21 cellular contexts compared by ENCODE assay signal in the genomic region with DNA sequence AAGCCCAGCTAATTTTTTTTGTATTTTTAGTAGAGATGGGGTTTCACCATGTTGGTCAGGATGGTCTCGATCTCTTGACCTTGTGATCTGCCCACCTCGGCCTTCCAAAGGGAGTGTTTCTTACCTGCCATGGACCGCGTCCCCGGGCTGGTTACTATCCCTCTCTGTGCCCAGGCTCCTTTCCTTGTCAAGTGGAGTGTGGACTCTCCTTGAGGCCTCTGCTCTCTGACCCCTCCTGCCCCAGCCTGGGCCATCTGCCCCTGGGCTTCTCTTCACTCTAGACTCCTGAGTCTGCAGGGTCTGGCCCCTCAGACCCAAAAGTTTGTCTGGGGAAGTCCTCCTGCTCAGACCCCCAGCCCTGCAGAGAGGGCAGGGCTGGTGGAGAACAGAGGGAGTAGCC. TPM values are rescaled to one million over a fixed set of nuclear protein-coding genes. Genes with fewer than 3 reads are reported as not detected.
"Had no signal": no experiment of that assay in that cellular context is flagged by ENCODE, and none has a peak within 500 bp of the region (broad histone marks: within the 10 kb centered on the region; RNA-seq: fewer than 3 reads in every experiment).

No MANE protein-coding gene starts in this region.

- DNase-seq: activated B cell treated with CpG ODN at 0.5 μM for 24 hours; activated CD4-positive, alpha-beta T cell treated with anti-CD3 and anti-CD28 coated beads, Interleukin-2, amount 10 ng/mL, durations not matched to agents 24 days and 14 days; amniotic stem cell; effector memory CD8-positive, alpha-beta T cell; heart left ventricle; left colon; naive B cell; retina; stimulated activated CD4-positive, alpha-beta T cell treated with anti-CD3 and anti-CD28 coated beads, Interleukin-15, amount 100 ng/mL, for 24 hours; stimulated activated CD4-positive, alpha-beta T cell treated with anti-CD3 and anti-CD28 coated beads, Interleukin-4, amount 100 ng/mL, for 24 hours; stimulated activated naive CD4-positive, alpha-beta T cell; substantia nigra; upper lobe of left lung had no signal

- H3K4me3 ChIP-seq: heart left ventricle, neural progenitor cell, SJSA1, upper lobe of left lung had no signal

- H3K4me1 ChIP-seq: neural progenitor cell, upper lobe of left lung had no signal

- ATAC-seq: effector memory CD8-positive, alpha-beta T cell; left colon had no signal

- H3K36me3 ChIP-seq: heart left ventricle, neural progenitor cell, SJSA1, upper lobe of left lung had no signal

- H3K27me3 ChIP-seq: heart left ventricle, neural progenitor cell, upper lobe of left lung had no signal

- H3K27ac ChIP-seq: neural progenitor cell, parathyroid adenoma, SJSA1, upper lobe of left lung had no signal

- FAIRE-seq: frontal cortex had no signal

- H3K9me3 ChIP-seq: heart left ventricle, SJSA1, upper lobe of left lung had no signal

RNA-seq across cellular contexts. Expression of gene NEURL1, which starts 20.7 kb away (rescaled TPM):
- total RNA-seq: fibroblast of lung, lung microvascular endothelial cell, SJSA1 had no signal

RNA-seq across cellular contexts. Expression of gene CALHM3, which starts 35.2 kb away (rescaled TPM):
- total RNA-seq: activated B cell treated with CpG ODN at 0.5 μM for 24 hours; activated CD4-positive, alpha-beta T cell treated with anti-CD3 and anti-CD28 coated beads, Interleukin-2, amount 10 ng/mL, durations not matched to agents 24 days and 14 days; fibroblast of lung; frontal cortex; heart left ventricle; left colon; lung microvascular endothelial cell; mononuclear cell; SJSA1; skeletal muscle tissue had no signal
- polyA plus RNA-seq: fibroblast of lung, heart left ventricle had no signal

RNA-seq across cellular contexts. Expression of gene CALHM1, which starts 55.5 kb away (rescaled TPM):
- total RNA-seq: activated CD4-positive, alpha-beta T cell treated with anti-CD3 and anti-CD28 coated beads, Interleukin-2, amount 10 ng/mL, durations not matched to agents 24 days and 14 days; fibroblast of lung; frontal cortex; heart left ventricle; left colon; lung microvascular endothelial cell; mononuclear cell; SJSA1; skeletal muscle tissue; upper lobe of left lung had no signal
- polyA plus RNA-seq: fibroblast of lung, heart left ventricle had no signal
